8 cellular contexts compared by ENCODE assay signal in genomic region chr2:197434541-197435513, GRCh38. TPM values are rescaled to one million over a fixed set of nuclear protein-coding genes. Genes with fewer than 3 reads are reported as not detected.
DNase-seq lines count a peak whose midpoint lies in the region; ATAC-seq and TF ChIP-seq lines count a peak whose summit lies in the region.

Gene SF3B1, minus strand, starts transcription at chr2:197435028. Its CDS starts 29 bp downstream, at chr2:197434999.

- peak within 1 kb of the TSS; percentile 97 for H3K4me3 Mint-ChIP-seq in activated naive CD8-positive, alpha-beta T cell

- peak; percentile 91 for TF ChIP-seq POLR2A in testis (IDR thresholded peaks at IDR 0.05)

- H3K36me3 Mint-ChIP-seq in activated naive CD8-positive, alpha-beta T cell: peaks cover 2% of the 10 kb centered on the region

- WGBS in testis, 2 donors: 0 to 1% methylated on average over 58 to 74 of the region's 74 CpGs

- H3K4me1 Mint-ChIP-seq in activated naive CD8-positive, alpha-beta T cell (ENCODE audit: low read depth): peaks cover 51% of the 10 kb centered on the region

- POLR2A ChIA-PET in GM10248 (lab: Yijun Ruan, JAX): interaction anchor here (0.6 to 3.7 kb wide), 3 partner anchors 16 to 29 kb away, joined by 3 to 13 read pairs (median 4); partner anchors contain the start of gene COQ10B

- H3K9me3 Mint-ChIP-seq in activated naive CD8-positive, alpha-beta T cell (ENCODE audit: low read depth): no peaks in the 10 kb centered on the region

- H3K36me3 ChIP-seq in testis (ENCODE audit: low read depth, missing control alignments): no peaks in the 10 kb centered on the region

- no peaks in the 10 kb centered on the region for H3K9me3 ChIP-seq in testis

- peak; percentile 96 for DNase-seq in GM10248 (ENCODE audit: extremely low spot score)
- DNase-seq in NCI-H1105 (lab: John Stamatoyannopoulos, UW): peak; percentile 92
- DNase-seq in SKM-1 treated with dmso at 0.1 percent for 144 hours (lab: John Stamatoyannopoulos, UW; ENCODE audit: unreplicated experiment): peak; percentile 95
- DNase-seq in glomerular visceral epithelial cell (ENCODE audit: extremely low spot score): peak; percentile 99
- peak; percentile 94 for DNase-seq in omental fat pad (ENCODE audit: low spot score)
- DNase-seq in testis: peak; percentile 99

- H3K4me1 ChIP-seq in testis: peaks cover 35% of the 10 kb centered on the region

- ATAC-seq in HG02623 (IDR thresholded peaks at IDR 0.05; ENCODE audit: unreplicated experiment) (peak; percentile 91), omental fat pad (ENCODE audit: low FRiP score) (peak; percentile 100)

- no peaks in the 10 kb centered on the region for H3K27me3 ChIP-seq in testis

- peak within 1 kb of the TSS; percentile 100 for H3K27ac Mint-ChIP-seq in activated naive CD8-positive, alpha-beta T cell

- CTCF ChIA-PET in GM10248 (lab: Yijun Ruan, JAX): interaction anchor here (6.9 kb wide), 1 partner anchor 16 kb away, joined by 45 read pairs; the partner anchor contains the start of gene COQ10B

- no peak for TF ChIP-seq CTCF in GM10248 (IDR thresholded peaks at IDR 0.05; ENCODE audit: control extremely low read depth, extremely low read depth, low read depth, missing control alignments)
- TF ChIP-seq CTCF in omental fat pad (IDR thresholded peaks at IDR 0.05): no peak
- TF ChIP-seq CTCF in testis (IDR thresholded peaks at IDR 0.05): no peak

- peak within 1 kb of the TSS; percentile 94 to 98 for H3K27ac ChIP-seq in testis

- intact Hi-C loops in testis (cut with DNase I; ENCODE audit: low total_unique reads): no loop called here

- no peaks in the 10 kb centered on the region for H3K27me3 Mint-ChIP-seq in activated naive CD8-positive, alpha-beta T cell

- peak within 1 kb of the TSS; percentile 95 for H3K4me3 ChIP-seq in testis

RNA-seq across cellular contexts. Expression of gene SF3B1, which starts in this region (rescaled TPM):
- total RNA-seq in omental fat pad: 100 to 1,000 TPM; 257 to 444 (median 292) TPM
- 100 to 1,000 TPM; 288 to 293 TPM for total RNA-seq in testis
- 178 TPM for polyA plus RNA-seq in testis (ENCODE audit: insufficient read depth, low read depth, low replicate concordance)

Comparison
In these comparisons a context has a peak if more than half of its experiments do, and no peak if none do; other contexts are left out.
1. Peak in every context shown above with its lines: DNase-seq, ATAC-seq, H3K4me3 ChIP-seq and H3K27ac ChIP-seq.